ENCODE assay signal across 8 cellular contexts in genomic region chr7:2402687-2403013, GRCh38. TPM values are rescaled to one million over a fixed set of nuclear protein-coding genes. Genes with fewer than 3 reads are reported as not detected.
DNase-seq lines count a peak whose midpoint lies in the region; ATAC-seq and TF ChIP-seq lines count a peak whose summit lies in the region.

No MANE protein-coding gene starts in this region.

- CTCF ChIA-PET in activated naive CD4-positive, alpha-beta T cell treated with anti-CD3 and anti-CD28 coated beads, Interleukin-2, amount 10 ng/mL, durations not matched to agents 7 days and 5 days (lab: Charles Lee) = interaction anchor here (1.2 kb wide), 1 partner anchor 49 kb away, joined by 3 read pairs; no protein-coding TSS in a partner anchor

- TF ChIP-seq CTCF in brain microvascular endothelial cell (IDR thresholded peaks at IDR 0.05; ENCODE audit: low read depth, low read length, missing control alignments) = no peak
- TF ChIP-seq CTCF in lower lobe of right lung (IDR thresholded peaks at IDR 0.05) = no peak
- TF ChIP-seq CTCF in type B pancreatic cell (conservative IDR thresholded peaks at IDR 0.05) = no peak

- H3K27ac ChIP-seq in brain microvascular endothelial cell = no peak overlapping the region
- peak overlapping the region; percentile 61 for H3K27ac ChIP-seq in lower lobe of right lung

- H3K4me3 ChIP-seq in brain microvascular endothelial cell (ENCODE audit: low read depth, low read length) = peak overlapping the region; percentile 68
- peak overlapping the region; percentile 75 for H3K4me3 ChIP-seq in lower lobe of right lung

- intact Hi-C loops in lower lobe of right lung (cut with DNase I) = no loop called here

- peaks cover 48% of the 10 kb centered on the region for H3K4me1 Mint-ChIP-seq in activated naive CD4-positive, alpha-beta T cell treated with anti-CD3 and anti-CD28 coated beads, Interleukin-2, amount 10 ng/mL, durations not matched to agents 7 days and 5 days
- H3K4me1 Mint-ChIP-seq in type B pancreatic cell (ENCODE audit: unreplicated experiment) = peaks cover 41% of the 10 kb centered on the region

- H3K9me3 Mint-ChIP-seq in activated naive CD4-positive, alpha-beta T cell treated with anti-CD3 and anti-CD28 coated beads, Interleukin-2, amount 10 ng/mL, durations not matched to agents 7 days and 5 days = no peaks in the 10 kb centered on the region
- no peaks in the 10 kb centered on the region for H3K9me3 Mint-ChIP-seq in type B pancreatic cell

- no peaks in the 10 kb centered on the region for H3K27me3 ChIP-seq in brain microvascular endothelial cell (replicated peaks)
- no peaks in the 10 kb centered on the region for H3K27me3 ChIP-seq in lower lobe of right lung (ENCODE audit: low read depth)

- peak overlapping the region; percentile 69 for H3K4me3 Mint-ChIP-seq in activated naive CD4-positive, alpha-beta T cell treated with anti-CD3 and anti-CD28 coated beads, Interleukin-2, amount 10 ng/mL, durations not matched to agents 7 days and 5 days
- H3K4me3 Mint-ChIP-seq in type B pancreatic cell = peak overlapping the region; percentile 87

- H3K27ac Mint-ChIP-seq in activated naive CD4-positive, alpha-beta T cell treated with anti-CD3 and anti-CD28 coated beads, Interleukin-2, amount 10 ng/mL, durations not matched to agents 7 days and 5 days = peak overlapping the region; percentile 56
- H3K27ac Mint-ChIP-seq in type B pancreatic cell = no peak overlapping the region

- H3K27me3 Mint-ChIP-seq in activated naive CD4-positive, alpha-beta T cell treated with anti-CD3 and anti-CD28 coated beads, Interleukin-2, amount 10 ng/mL, durations not matched to agents 7 days and 5 days = peaks cover 10% of the 10 kb centered on the region
- peaks cover 3% of the 10 kb centered on the region for H3K27me3 Mint-ChIP-seq in type B pancreatic cell

- in situ Hi-C loops in brain microvascular endothelial cell (cut with HindIII; ENCODE audit: low pct_ligation_motif_present, low sequenced_read_pairs) = no loop called here

- H3K36me3 Mint-ChIP-seq in activated naive CD4-positive, alpha-beta T cell treated with anti-CD3 and anti-CD28 coated beads, Interleukin-2, amount 10 ng/mL, durations not matched to agents 7 days and 5 days = peaks cover 3% of the 10 kb centered on the region
- H3K36me3 Mint-ChIP-seq in type B pancreatic cell = no peaks in the 10 kb centered on the region

- DNase-seq in activated naive CD4-positive, alpha-beta T cell treated with anti-CD3 and anti-CD28 coated beads, Interleukin-2, amount 10 ng/mL, durations not matched to agents 7 days and 5 days = no peak
- DNase-seq in activated naive CD4-positive, alpha-beta T cell treated with anti-CD3 and anti-CD28 coated beads, Interleukin-2, amount 50 U/mL, for 16 hours = no peak
- DNase-seq in brain microvascular endothelial cell (no peak), lower lobe of right lung (no peak), type B pancreatic cell (ENCODE audit: extremely low spot score, unreplicated experiment) (no peak), left lobe of liver (ENCODE audit: low spot score) (no peak), NCI-H2081 treated with DMSO at 0.1 percent for 48 hours (lab: John Stamatoyannopoulos, UW) (no peak)

- ATAC-seq in lower lobe of right lung (no peak), GM21381 (IDR thresholded peaks at IDR 0.05; ENCODE audit: unreplicated experiment) (no peak), left lobe of liver (no peak)

- no peaks in the 10 kb centered on the region for H3K36me3 ChIP-seq in brain microvascular endothelial cell (replicated peaks)
- H3K36me3 ChIP-seq in lower lobe of right lung = no peaks in the 10 kb centered on the region

- peaks cover 59% of the 10 kb centered on the region for H3K4me1 ChIP-seq in lower lobe of right lung

- H3K9me3 ChIP-seq in lower lobe of right lung = no peaks in the 10 kb centered on the region

RNA-seq across cellular contexts. Expression of gene CHST12, which starts 0.8 kb away (rescaled TPM):
- total RNA-seq in lower lobe of right lung = 29.2 TPM
- total RNA-seq in type B pancreatic cell (ENCODE audit: low replicate concordance) = 17.6 and 22.4 TPM in 2 replicates
- total RNA-seq in left lobe of liver = 8.2 TPM

RNA-seq across cellular contexts. Expression of gene EIF3B, which starts 48.0 kb away (rescaled TPM):
- total RNA-seq in lower lobe of right lung (89.5 TPM), type B pancreatic cell (ENCODE audit: low replicate concordance) (178 and 183 TPM in 2 replicates), left lobe of liver (62.6 TPM)
